Comparison of ENCODE assay signal across 16 cellular contexts in the genomic region with DNA sequence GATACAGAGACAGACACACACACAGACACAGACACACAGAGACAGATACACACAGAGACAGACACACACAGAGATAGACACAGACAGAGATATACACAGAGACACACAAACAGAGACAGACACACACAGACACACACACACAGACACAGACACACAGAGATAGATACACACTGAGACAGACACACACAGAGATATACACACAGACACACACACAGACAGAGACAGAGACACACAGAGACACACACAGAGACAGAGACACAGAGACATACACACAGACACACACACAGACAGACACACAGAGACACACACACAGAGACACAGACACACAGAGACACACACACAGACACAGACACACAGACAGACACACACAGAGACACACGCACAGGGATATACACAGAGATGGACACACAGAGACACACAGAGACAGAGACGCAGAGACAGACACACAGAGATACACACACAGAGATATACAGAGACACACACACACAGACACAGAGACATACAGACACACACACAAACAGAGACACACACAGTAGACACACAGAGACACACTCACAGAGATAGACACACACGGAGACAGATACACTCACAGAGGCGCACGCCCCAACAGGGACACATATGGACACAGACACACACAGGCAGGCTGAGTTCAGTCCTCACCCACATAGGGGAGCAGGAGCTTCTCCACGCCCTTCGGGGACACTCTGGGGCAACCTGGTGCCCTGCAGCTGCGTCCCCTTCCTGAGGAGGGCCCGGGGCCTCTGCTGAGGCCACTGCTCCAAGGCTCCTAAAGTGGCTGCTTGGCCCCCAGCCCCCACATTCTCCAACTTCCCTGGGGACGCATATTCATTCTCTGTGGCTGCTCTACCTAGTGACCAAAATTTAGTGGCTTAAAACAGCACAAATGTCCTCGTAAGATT.
"Had no signal": no experiment of that assay in that cellular context is flagged by ENCODE, and none has a peak within 500 bp of the region (broad histone marks: within the 10 kb centered on the region; RNA-seq: fewer than 3 reads in every experiment).

No MANE protein-coding gene starts in this region.

- H3K4me3 Mint-ChIP-seq: activated naive CD4-positive, alpha-beta T cell treated with anti-CD3 and anti-CD28 coated beads, Interleukin-2, amount 50 U/mL, for 24 hours; naive thymus-derived CD8-positive, alpha-beta T cell; stimulated activated naive B cell treated with anti-CD40 and anti-IgM and Interleukin-4, amounts not matched to agents 10 μg/mL and 1 μg/mL and 100 μg/mL, for 72 hours had no signal

- H3K36me3 ChIP-seq: esophagus muscularis mucosa, heart right ventricle, tibial artery, WERI-Rb-1 had no signal

- ATAC-seq: naive thymus-derived CD8-positive, alpha-beta T cell; stimulated activated naive B cell treated with anti-CD40 and anti-IgM and Interleukin-4, amounts not matched to agents 10 μg/mL and 1 μg/mL and 100 μg/mL, for 72 hours had no signal

- H3K9me3 Mint-ChIP-seq: activated naive CD4-positive, alpha-beta T cell treated with anti-CD3 and anti-CD28 coated beads, Interleukin-2, amount 50 U/mL, for 24 hours; naive thymus-derived CD8-positive, alpha-beta T cell; stimulated activated naive B cell treated with anti-CD40 and anti-IgM and Interleukin-4, amounts not matched to agents 10 μg/mL and 1 μg/mL and 100 μg/mL, for 72 hours had no signal

- FAIRE-seq: bronchial epithelial cell, endothelial cell of umbilical vein, urothelium cell line had no signal

- DNase-seq: activated CD4-positive, alpha-beta T cell treated with anti-CD3 and anti-CD28 coated beads, Interleukin-2, amount 50 U/mL, for 4 hours; activated gamma-delta T cell; cerebellar nuclear complex; effector CD4-positive, alpha-beta T cell; heart right ventricle; naive thymus-derived CD8-positive, alpha-beta T cell; nucleus accumbens; stimulated activated naive B cell treated with anti-CD40 and anti-IgM and Interleukin-4, amounts not matched to agents 10 μg/mL and 1 μg/mL and 100 μg/mL, for 72 hours; T-helper 2 cell; tibial artery had no signal

- H3K27ac ChIP-seq: esophagus muscularis mucosa, heart right ventricle, tibial artery, WERI-Rb-1 had no signal

- H3K4me3 ChIP-seq: esophagus muscularis mucosa, heart right ventricle, tibial artery had no signal

- H3K27me3 Mint-ChIP-seq: activated naive CD4-positive, alpha-beta T cell treated with anti-CD3 and anti-CD28 coated beads, Interleukin-2, amount 50 U/mL, for 24 hours had no signal

- H3K27ac Mint-ChIP-seq: activated naive CD4-positive, alpha-beta T cell treated with anti-CD3 and anti-CD28 coated beads, Interleukin-2, amount 50 U/mL, for 24 hours; naive thymus-derived CD8-positive, alpha-beta T cell; stimulated activated naive B cell treated with anti-CD40 and anti-IgM and Interleukin-4, amounts not matched to agents 10 μg/mL and 1 μg/mL and 100 μg/mL, for 72 hours had no signal

- H3K36me3 Mint-ChIP-seq: activated naive CD4-positive, alpha-beta T cell treated with anti-CD3 and anti-CD28 coated beads, Interleukin-2, amount 50 U/mL, for 24 hours; naive thymus-derived CD8-positive, alpha-beta T cell; stimulated activated naive B cell treated with anti-CD40 and anti-IgM and Interleukin-4, amounts not matched to agents 10 μg/mL and 1 μg/mL and 100 μg/mL, for 72 hours had no signal

- H3K9me3 ChIP-seq: esophagus muscularis mucosa, heart right ventricle, tibial artery had no signal
